Comparison of ENCODE assay signal across 12 cellular contexts in the genomic region with DNA sequence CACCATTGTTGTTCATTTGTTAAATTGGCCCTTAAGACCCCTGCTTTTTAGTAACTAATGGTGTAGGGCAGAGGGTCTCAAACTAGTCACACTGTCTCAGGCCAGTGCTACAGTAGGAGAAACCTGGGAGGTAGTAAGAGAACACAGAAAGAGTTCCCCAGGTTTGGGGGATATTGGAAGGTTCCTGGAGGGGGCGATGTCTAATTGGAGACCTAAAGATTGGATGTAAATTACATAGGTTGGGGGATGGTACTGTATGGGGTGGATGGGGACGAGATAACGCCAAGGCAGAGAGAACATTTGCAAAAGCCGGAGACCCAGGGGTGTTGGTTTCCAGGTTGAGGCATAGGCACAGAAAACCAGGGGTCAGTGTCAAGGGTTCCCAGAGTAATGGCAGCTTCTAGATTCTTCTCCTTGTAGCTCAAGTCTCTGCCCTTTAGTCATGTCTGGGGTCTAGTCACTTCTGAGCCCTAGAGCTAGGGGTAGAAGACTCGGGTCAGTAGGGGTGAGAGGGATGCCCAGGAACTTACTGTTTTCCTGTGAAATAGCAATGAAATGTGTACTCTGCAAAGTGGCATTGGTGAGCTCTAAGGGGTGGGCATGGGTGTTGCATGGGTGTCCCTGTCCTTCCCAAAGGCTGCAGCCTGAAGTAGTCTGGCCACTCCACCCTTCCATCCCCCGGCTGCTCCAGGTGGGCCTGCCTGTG. TPM values are rescaled to one million over a fixed set of nuclear protein-coding genes. Genes with fewer than 3 reads are reported as not detected.
DNase-seq lines count a peak whose midpoint lies in the region; ATAC-seq, FAIRE-seq and TF ChIP-seq lines count a peak whose summit lies in the region.
"Had no signal": no experiment of that assay in that cellular context is flagged by ENCODE, and none has a peak within 500 bp of the region (broad histone marks: within the 10 kb centered on the region; RNA-seq: fewer than 3 reads in every experiment).

No MANE protein-coding gene starts in this region.

- WGBS in A549 (ENCODE audit: missing lambda C conversion rate), result 69% methylated on average over 6 of the region's 6 CpGs

- H3K4me3 ChIP-seq in A549 (no peak overlapping the region), HCT116 (replicated peaks in 1 of 2; ENCODE audit: low read depth in 1 of 2, low read length in 2 of 2) (peak overlapping the region in 1 of 2 experiments; percentile 42; a peak in 2 of 4 replicates), breast epithelium (no peak overlapping the region)

- no peaks in the 10 kb centered on the region for H3K27me3 Mint-ChIP-seq in mesothelial cell of epicardium (ENCODE audit: low read depth)
- H3K27me3 Mint-ChIP-seq: stimulated activated naive CD8-positive, alpha-beta T cell treated with anti-CD3 and anti-CD28 coated beads, Interleukin-15, Interleukin-2, amounts not matched to agents 100 ng/mL and 50 ng/mL, for 24 hours had no signal

- H3K4me2 ChIP-seq in A549 (peak overlapping the region; percentile 75), HCT116 (ENCODE audit: low read length) (peak overlapping the region; percentile 89)

- H3K4me1 ChIP-seq in A549 (peaks cover 67% of the 10 kb centered on the region), HCT116 (ENCODE audit: control insufficient read depth in 1 of 2, insufficient read depth in 2 of 2, low read length in 2 of 2) (peaks cover 58 to 62% of the 10 kb centered on the region in 2 experiments), breast epithelium (peaks cover 0 to 7% of the 10 kb centered on the region in 2 donors)

- H3K27me3 ChIP-seq in HCT116 (ENCODE audit: insufficient read depth, low read length) (no peaks in the 10 kb centered on the region), breast epithelium (no peaks in the 10 kb centered on the region)

- TF ChIP-seq EP300 in A549 (IDR thresholded peaks at IDR 0.05), result no peak

- no peak for TF ChIP-seq POLR2A in A549 (IDR thresholded peaks at IDR 0.05; ENCODE audit: low read length)
- no peak for TF ChIP-seq POLR2A in HCT116 (IDR thresholded peaks at IDR 0.05; ENCODE audit: borderline replicate concordance, extremely low read depth, insufficient read depth, insufficient read length)
- no peak for TF ChIP-seq POLR2A in breast epithelium (IDR thresholded peaks at IDR 0.05)

- H3K36me3 Mint-ChIP-seq in mesothelial cell of epicardium, result peaks cover 12% of the 10 kb centered on the region

- peaks cover 75% of the 10 kb centered on the region for H3K79me2 ChIP-seq in HCT116 (ENCODE audit: insufficient read depth, low read length)

- H2AFZ ChIP-seq in HCT116 (ENCODE audit: low read depth, low read length, poor library complexity, severe bottlenecking), result no peak overlapping the region

- intact Hi-C loops in HCT116 (cut with micrococcal nuclease), result no loop called here
- intact Hi-C loops in breast epithelium (cut with DNase I; ENCODE audit: low total_unique reads), result no loop called here
- intact Hi-C loops in left colon (cut with DNase I, micrococcal nuclease), result no loop called here

- RAD21 ChIA-PET in HCT116 (lab: Charles Lee; ENCODE audit: low non-redundant PET in 1 of 2, low total read pairs in 2 of 2, uncharacterized antibody in 2 of 2, unreplicated experiment in 2 of 2), result interaction anchor here in 1 of 2 experiments (0.8 kb wide), 1 partner anchor 46 kb away, joined by 3 read pairs; no protein-coding TSS in a partner anchor

- peak overlapping the region; percentile 81 to 84 for H3K27ac ChIP-seq in A549
- H3K27ac ChIP-seq in HCT116 (ENCODE audit: low read depth, low read length), result peak overlapping the region; percentile 61
- peak overlapping the region; percentile 13 to 40 for H3K27ac ChIP-seq in breast epithelium

- peak overlapping the region; percentile 91 for H3K27ac Mint-ChIP-seq in mesothelial cell of epicardium
- H3K27ac Mint-ChIP-seq: stimulated activated naive CD8-positive, alpha-beta T cell treated with anti-CD3 and anti-CD28 coated beads, Interleukin-15, Interleukin-2, amounts not matched to agents 100 ng/mL and 50 ng/mL, for 24 hours had no signal

- H3K9me3 ChIP-seq in A549, result no peaks in the 10 kb centered on the region
- H3K9me3 ChIP-seq in HCT116 (ENCODE audit: control insufficient read depth in 1 of 2, insufficient read depth in 1 of 2, low read depth in 1 of 2, low read length in 2 of 2), result no peaks in the 10 kb centered on the region
- no peaks in the 10 kb centered on the region for H3K9me3 ChIP-seq in breast epithelium

- H3K4me1 Mint-ChIP-seq in mesothelial cell of epicardium, result peaks cover 55% of the 10 kb centered on the region

- H3K4me3 Mint-ChIP-seq in mesothelial cell of epicardium, result no peak overlapping the region
- H3K4me3 Mint-ChIP-seq: stimulated activated naive CD8-positive, alpha-beta T cell treated with anti-CD3 and anti-CD28 coated beads, Interleukin-15, Interleukin-2, amounts not matched to agents 100 ng/mL and 50 ng/mL, for 24 hours had no signal

- H3K9me3 Mint-ChIP-seq in mesothelial cell of epicardium, result no peaks in the 10 kb centered on the region
- H3K9me3 Mint-ChIP-seq: stimulated activated naive CD8-positive, alpha-beta T cell treated with anti-CD3 and anti-CD28 coated beads, Interleukin-15, Interleukin-2, amounts not matched to agents 100 ng/mL and 50 ng/mL, for 24 hours had no signal

- POLR2A ChIA-PET in A549 (lab: Yijun Ruan, JAX) (interaction anchor here (1.2 kb wide), 1 partner anchor 20 kb away, joined by 3 read pairs; no protein-coding TSS in a partner anchor), HCT116 (lab: Charles Lee) (no interaction called here), HEK293T (lab: Yijun Ruan, JAX) (interaction anchor here (1.7 kb wide), 1 partner anchor 21 kb away, joined by 5 read pairs; the partner anchor contains the start of gene PLEKHG3)

- TF ChIP-seq RAD21 in A549 (conservative IDR thresholded peaks at IDR 0.05 in 1 of 2, IDR thresholded peaks at IDR 0.05 in 1 of 2) (no peak), HCT116 (IDR thresholded peaks at IDR 0.05; ENCODE audit: low read depth) (no peak)

- TF ChIP-seq CTCF in A549 (IDR thresholded peaks at IDR 0.05) (no peak; the same call in 2 of the 3 replicates), HCT116 (IDR thresholded peaks at IDR 0.05 in 2 of 3, conservative IDR thresholded peaks at IDR 0.05 in 1 of 3; ENCODE audit: borderline replicate concordance in 1 of 3, insufficient read depth in 1 of 3, low read depth in 2 of 3, low read length in 2 of 3) (peak in 2 of 3 experiments; percentile 22 to 50; a peak in 3 of 6 replicates), breast epithelium (IDR thresholded peaks at IDR 0.05) (no peak), mesothelial cell of epicardium (IDR thresholded peaks at IDR 0.05; ENCODE audit: unreplicated experiment) (no peak)

- H3K9ac ChIP-seq in HCT116 (ENCODE audit: low read length), result peak overlapping the region; percentile 48

- H3K36me3 ChIP-seq in HCT116 (ENCODE audit: control insufficient read depth in 1 of 2, insufficient read depth in 2 of 2, low read length in 2 of 2), result peaks cover 15 to 20% of the 10 kb centered on the region in 2 experiments; a peak in 3 of 4 replicates
- H3K36me3 ChIP-seq in breast epithelium, result no peaks in the 10 kb centered on the region

- no peaks in the 10 kb centered on the region for H3K9me2 ChIP-seq in HCT116 (ENCODE audit: insufficient read depth)

- H4K20me1 ChIP-seq in HCT116 (ENCODE audit: insufficient read depth), result peaks cover 4% of the 10 kb centered on the region; the same call in 1 of the 2 replicates

- no peak for FAIRE-seq in A549 (lab: Jason Lieb, UNC)
- FAIRE-seq: endothelial cell of umbilical vein had no signal

- peak; percentile 32 to 50; a peak in 4 of 6 replicates for ATAC-seq in A549
- ATAC-seq in HCT116, result peak; percentile 53
- ATAC-seq in left colon, result no peak

- CTCF ChIA-PET in A549 (lab: Yijun Ruan, JAX), result interaction anchor here (0.8 to 3.9 kb wide), 12 partner anchors 10 to 53 kb away, joined by 3 to 11 read pairs (median 4); partner anchors contain the start of gene PLEKHG3
- CTCF ChIA-PET in HCT116 (lab: Charles Lee), result interaction anchor here (0.7 to 1.0 kb wide), 7 partner anchors 9 to 199 kb away, joined by 3 to 5 read pairs (median 3); no protein-coding TSS in a partner anchor
- CTCF ChIA-PET in HEK293T (lab: Yijun Ruan, JAX), result no interaction called here

- DNase-seq in A549 (ENCODE audit: low read depth in 1 of 2, low spot score in 1 of 2), result no peak
- no peak for DNase-seq in HCT116 (ENCODE audit: low read depth, low spot score)
- DNase-seq in breast epithelium (ENCODE audit: low spot score in 2 of 2), result no peak
- DNase-seq in mesothelial cell of epicardium (ENCODE audit: low spot score in 2 of 2, unreplicated experiment in 2 of 2), result no peak
- no peak for DNase-seq in stimulated activated CD8-positive, alpha-beta memory T cell treated with anti-CD3 and anti-CD28 coated beads, Interleukin-4, amount 100 ng/mL, for 48 hours
- no peak for DNase-seq in left colon
- DNase-seq in superior temporal gyrus (ENCODE audit: extremely low spot score), result no peak
- no peak for DNase-seq in HEK293T (ENCODE audit: extremely low spot score)
- DNase-seq: activated CD4-positive, CD25-positive, alpha-beta regulatory T cell treated with anti-CD3 and anti-CD28 coated beads, Interleukin-2, amount 50 U/mL, for 72 hours; HCEC 1CT had no signal

- BruUV-seq in HCT116 (replicated peaks; lab: Mats Ljungman, UMichigan), result no TSS peak

TF ChIP-seq in A549, 52 proteins besides CTCF, POLR2A, EP300 and RAD21 (continues in another document):
- TF ChIP-seq ZNF302 (CRISPR knock-in tag; IDR thresholded peaks at IDR 0.05) (no peak), ZSCAN20 (CRISPR knock-in tag; IDR thresholded peaks at IDR 0.05) (no peak), NPAS2 (CRISPR knock-in tag; IDR thresholded peaks at IDR 0.05; ENCODE audit: borderline replicate concordance) (no peak)

TF ChIP-seq in HCT116, 20 proteins besides CTCF, POLR2A, EP300 and RAD21 (continues in another document):
- no peak for TF ChIP-seq ATF3 (IDR thresholded peaks at IDR 0.05)

TF ChIP-seq in HEK293T, 16 proteins besides CTCF, POLR2A, EP300 and RAD21 (continues in another document):
- TF ChIP-seq TARDBP (IDR thresholded peaks at IDR 0.05) (no peak), FOXK2 (IDR thresholded peaks at IDR 0.05) (no peak), ZNF384 (IDR thresholded peaks at IDR 0.05) (no peak), HDGF (IDR thresholded peaks at IDR 0.05; ENCODE audit: borderline replicate concordance) (no peak), SP1 (IDR thresholded peaks at IDR 0.05) (no peak), FOXA1 (IDR thresholded peaks at IDR 0.05) (no peak), CTBP1 (IDR thresholded peaks at IDR 0.05; ENCODE audit: borderline replicate concordance) (no peak)

RNA-seq across cellular contexts. Expression of gene PLEKHG3, which starts 21.8 kb away (rescaled TPM):
- polyA plus RNA-seq in A549 (2011; rRNA removed) (29.8 and 30.5 TPM in 2 replicates), A549 (2017; fragmentation: RNase III; extraction: RNeasy Plus Mini Kit Qiagen cat#74134 plus additional on column Dnase treatment) (21.9 to 26.4 TPM (median 23.2 TPM) in 3 replicates)
- polyA plus RNA-seq in A549 (2012; cell fraction: cytosol; rRNA removed), result 23.4 and 33.9 TPM in 2 replicates
- polyA plus RNA-seq in A549 (2012; cell fraction: nucleus; rRNA removed), result 69.3 and 101 TPM in 2 replicates
- polyA minus RNA-seq in A549 (2011; rRNA and poly(A)+ RNA removed), result 46.3 and 47.5 TPM in 2 replicates
- total RNA-seq in HCT116 (2021; ENCODE audit: unreplicated experiment) (55.6 TPM), breast epithelium (10 to 100 TPM; 18.7 to 31.5 (median 30.3) TPM), mesothelial cell of epicardium (141 to 142 TPM (median 142 TPM) in 3 replicates), left colon (10 to 100 TPM; 79.3 to 90.1 TPM)
- polyA plus RNA-seq in HCT116 (2012), result 36.0 and 37.8 TPM in 2 replicates

Comparison
In these comparisons a context has a peak if more than half of its experiments do, and no peak if none do; other contexts are left out.
1. H3K27ac ChIP-seq: peak in every context shown above with its lines; median percentile 82 in A549; 61 in HCT116; 26 in breast epithelium.
2. CTCF ChIP-seq: peak in HCT116 (2 of 3); none in A549 (single experiment), breast epithelium (0 of 3) and mesothelial cell of epicardium (single experiment).
3. Of the 6 proteins assayed by ChIP-seq in both A549 and HCT116: peak only in A549: none; only in HCT116: CTCF; in both: none; in neither: 5.